11 cellular contexts compared by ENCODE assay signal in the genomic region with DNA sequence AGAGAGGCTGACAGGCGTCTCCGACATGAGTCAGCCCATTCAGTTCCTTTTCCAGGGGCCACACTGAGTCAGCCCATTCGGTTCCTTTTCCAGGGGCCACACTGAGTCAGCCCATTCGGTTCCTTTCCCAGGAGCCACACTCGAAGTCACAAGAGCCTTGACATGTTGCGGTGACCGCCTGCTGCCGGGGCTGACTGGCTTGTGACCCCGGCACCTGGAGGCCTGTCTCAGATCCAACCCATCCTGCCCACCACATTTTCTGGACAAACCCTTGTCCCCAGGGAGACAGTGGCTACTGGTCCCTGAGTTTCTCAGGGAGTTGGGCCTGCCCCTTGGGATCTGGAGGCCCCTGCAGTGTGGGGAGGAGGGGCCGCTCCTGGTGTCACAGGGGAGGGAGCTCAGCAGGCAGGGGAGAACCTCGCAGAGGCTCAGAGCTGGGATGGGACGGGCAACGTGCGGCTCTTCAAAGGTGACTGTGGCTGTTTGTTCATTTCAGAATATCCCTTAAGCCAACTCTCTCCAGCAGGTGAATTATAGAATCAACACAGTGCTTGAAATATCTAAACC. TPM values are rescaled to one million over a fixed set of nuclear protein-coding genes. Genes with fewer than 3 reads are reported as not detected.
DNase-seq lines count a peak whose midpoint lies in the region; ATAC-seq, FAIRE-seq and TF ChIP-seq lines count a peak whose summit lies in the region.
"Had no signal": no experiment of that assay in that cellular context is flagged by ENCODE, and none has a peak within 500 bp of the region (broad histone marks: within the 10 kb centered on the region; RNA-seq: fewer than 3 reads in every experiment).

No MANE protein-coding gene starts in this region.

- FAIRE-seq in GM19239 (lab: Jason Lieb, UNC) = no peak

- no peaks in the 10 kb centered on the region for H3K4me1 ChIP-seq in foreskin keratinocyte

- TF ChIP-seq CTCF in GM10266 (IDR thresholded peaks at IDR 0.05; ENCODE audit: control insufficient read depth, insufficient read depth, low read depth, missing control alignments) = no peak
- no peak for TF ChIP-seq CTCF in foreskin keratinocyte (conservative IDR thresholded peaks at IDR 0.05)

- ATAC-seq in foreskin keratinocyte = peak; percentile 95
- ATAC-seq: body of pancreas had no signal

- intact Hi-C loops in posterior vena cava (cut with DNase I) = no loop called here

- H3K27ac ChIP-seq in foreskin keratinocyte = no peak overlapping the region
- H3K27ac ChIP-seq: body of pancreas, parathyroid adenoma had no signal

- H3K27me3 ChIP-seq in foreskin keratinocyte = no peaks in the 10 kb centered on the region
- H3K27me3 ChIP-seq: body of pancreas had no signal

- peak; percentile 3 for DNase-seq in GM10266 (ENCODE audit: extremely low spot score)
- DNase-seq in SIG-M5 treated with dmso at 0.1 percent for 504 hours (lab: John Stamatoyannopoulos, UW; ENCODE audit: unreplicated experiment) = peak; percentile 88
- DNase-seq in foreskin keratinocyte = peak; percentile 38 to 72
- DNase-seq in posterior vena cava (ENCODE audit: low spot score) = peak; percentile 88
- no peak for DNase-seq in HuH-7.5 (ENCODE audit: low spot score)
- DNase-seq in iPS-NIHi11 (ENCODE audit: low spot score) = no peak
- no peak for DNase-seq in NCI-H446 treated with DMSO at 0.1 percent for 48 hours (lab: John Stamatoyannopoulos, UW)
- DNase-seq in GM19239 (ENCODE audit: insufficient read length, low spot score) = no peak
- DNase-seq: activated CD4-positive, alpha-beta T cell treated with anti-CD3 and anti-CD28 coated beads, Interleukin-2, amount 10 ng/mL, durations not matched to agents 24 days and 14 days had no signal

RNA-seq across cellular contexts. Expression of gene LPCAT1, which starts 40.5 kb away (rescaled TPM):
- total RNA-seq in foreskin keratinocyte (43.2 and 45.6 TPM in 2 replicates), posterior vena cava (10 to 100 TPM; 30.8 to 36.9 TPM)
- polyA plus RNA-seq in foreskin keratinocyte = 28.7 and 33.8 TPM in 2 replicates

Comparison
In these comparisons a context has a peak if more than half of its experiments do, and no peak if none do; other contexts are left out.
1. DNase-seq: peak in GM10266 (single experiment), SIG-M5 treated with dmso at 0.1 percent for 504 hours (single experiment), foreskin keratinocyte (2 of 2) and posterior vena cava (single experiment); none in HuH-7.5 (single experiment), iPS-NIHi11 (single experiment), NCI-H446 treated with DMSO at 0.1 percent for 48 hours (single experiment) and GM19239 (single experiment).